Comparison of ENCODE assay signal across 8 cellular contexts in the genomic region with DNA sequence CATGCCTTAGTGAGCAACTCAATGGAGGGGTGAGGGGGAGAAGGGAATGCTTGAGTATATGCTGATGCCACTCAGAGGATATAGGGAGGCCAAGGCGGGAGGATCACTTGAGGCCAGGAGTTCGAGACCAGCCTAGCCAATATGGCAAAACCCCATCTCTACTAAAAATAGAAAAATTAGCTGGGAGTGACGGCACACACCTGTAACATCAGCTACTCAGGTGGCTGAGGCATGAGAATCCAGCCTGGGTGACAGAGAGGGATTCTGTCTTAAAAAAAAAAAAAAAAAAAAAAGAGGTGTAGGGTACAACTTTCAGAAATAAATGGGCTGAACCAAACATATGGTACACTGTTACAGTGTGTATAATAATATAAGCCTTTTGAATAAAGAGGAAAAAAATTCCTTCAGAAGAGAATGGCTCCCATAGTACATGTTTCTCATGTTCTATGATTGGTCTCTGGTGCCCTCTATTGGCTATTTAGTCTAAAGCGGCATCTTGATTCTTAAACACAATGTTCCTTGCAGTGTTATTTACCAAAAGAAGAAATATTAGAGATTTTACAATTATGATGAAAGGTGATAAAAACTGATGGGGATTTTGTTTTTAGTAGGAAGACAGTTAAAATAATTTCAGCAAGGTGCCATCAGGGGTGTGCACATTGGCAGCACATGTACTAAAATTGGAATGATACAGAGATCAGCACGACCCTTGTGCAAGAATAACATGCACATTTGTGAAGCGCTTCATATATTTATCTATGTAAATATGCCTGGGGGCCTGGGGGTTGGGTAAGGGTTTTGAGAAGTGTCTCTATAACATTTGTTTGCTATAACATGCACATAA.
DNase-seq lines count a peak whose midpoint lies in the region; ATAC-seq and TF ChIP-seq lines count a peak whose summit lies in the region.

No MANE protein-coding gene starts in this region.

- H4K20me1 ChIP-seq in smooth muscle cell (ENCODE audit: low read depth) = no peaks in the 10 kb centered on the region

- 68% methylated on average over 6 of the region's 6 CpGs for WGBS in right cardiac atrium
- WGBS in smooth muscle cell (ENCODE audit: low lambda C conversion rate) = 86% methylated on average over 6 of the region's 6 CpGs

- no peak overlapping the region for H3K27ac ChIP-seq in right cardiac atrium (ENCODE audit: low read length)
- no peak overlapping the region for H3K27ac ChIP-seq in smooth muscle cell (ENCODE audit: low read depth)

- H3K4me1 ChIP-seq in right cardiac atrium (ENCODE audit: control insufficient read depth, insufficient read depth, low read length) = no peaks in the 10 kb centered on the region
- H3K4me1 ChIP-seq in smooth muscle cell (ENCODE audit: low read depth) = no peaks in the 10 kb centered on the region

- H3F3A ChIP-seq in smooth muscle cell (ENCODE audit: low read depth) = no peaks in the 10 kb centered on the region

- TF ChIP-seq CTCF in smooth muscle cell (IDR thresholded peaks at IDR 0.05; ENCODE audit: borderline replicate concordance, insufficient read depth, poor library complexity, severe bottlenecking) = peak; percentile 77

- no peak overlapping the region for H3K9ac ChIP-seq in smooth muscle cell (ENCODE audit: low read depth)

- H3K4me3 ChIP-seq in right cardiac atrium (ENCODE audit: low read length) = no peak overlapping the region
- H3K4me3 ChIP-seq in smooth muscle cell = no peak overlapping the region

- in situ Hi-C loops in G401 (cut with HindIII; ENCODE audit: low sequenced_read_pairs) = no loop called here

- H3K36me3 ChIP-seq in smooth muscle cell (ENCODE audit: low read depth) = no peaks in the 10 kb centered on the region

- H3K27me3 ChIP-seq in right cardiac atrium (ENCODE audit: control insufficient read depth, insufficient read depth) (no peaks in the 10 kb centered on the region), smooth muscle cell (ENCODE audit: low read depth) (no peaks in the 10 kb centered on the region)

- peak; percentile 80 for DNase-seq in G401 (ENCODE audit: low spot score)
- peak; percentile 51 to 80 for DNase-seq in NCI-H446 (lab: John Stamatoyannopoulos, UW)
- DNase-seq in amniotic stem cell (lab: John Stamatoyannopoulos, UW) = peak; percentile 56
- DNase-seq in right cardiac atrium = no peak
- DNase-seq in smooth muscle cell (lab: John Stamatoyannopoulos, UW; ENCODE audit: unreplicated experiment) = no peak
- no peak for DNase-seq in GM19238 (ENCODE audit: insufficient read length, low spot score)

- intact Hi-C loops in right cardiac atrium (cut with DNase I) = loop anchor here in 2 of 4 donors (5.0 to 10.0 kb wide), 6 partner anchors 797 to 1877 kb away; no protein-coding TSS in a partner anchor

- peak; percentile 77 for ATAC-seq in HG02870 (IDR thresholded peaks at IDR 0.05; ENCODE audit: unreplicated experiment)
- ATAC-seq in right cardiac atrium = peak; percentile 70 to 76
- ATAC-seq in GM18868 (IDR thresholded peaks at IDR 0.05; ENCODE audit: unreplicated experiment) = no peak

- no peak overlapping the region for H3K4me2 ChIP-seq in smooth muscle cell

- no peak overlapping the region for H2AFZ ChIP-seq in smooth muscle cell (ENCODE audit: low read depth)

- no peaks in the 10 kb centered on the region for H3K79me2 ChIP-seq in smooth muscle cell (ENCODE audit: low read depth)

- H3K9me3 ChIP-seq in right cardiac atrium (ENCODE audit: control insufficient read depth, low read length) = no peaks in the 10 kb centered on the region
- no peaks in the 10 kb centered on the region for H3K9me3 ChIP-seq in smooth muscle cell (replicated peaks; ENCODE audit: low read depth)

Comparison
In these comparisons a context has a peak if more than half of its experiments do, and no peak if none do; other contexts are left out.
1. DNase-seq: peak in G401 (single experiment), NCI-H446 (2 of 2) and amniotic stem cell (single experiment); none in right cardiac atrium (0 of 3), smooth muscle cell (single experiment) and GM19238 (single experiment).